8 cellular contexts compared by ENCODE assay signal in genomic region chr10:15585303-15585715, GRCh38.
A peak's percentile ranks its signal among the peaks of the same experiment; 100 is the strongest.
DNase-seq lines count a peak whose midpoint lies in the region; ATAC-seq, FAIRE-seq and TF ChIP-seq lines count a peak whose summit lies in the region.

No MANE protein-coding gene starts in this region.

- peak; percentile 93 for TF ChIP-seq CTCF in D721Med (IDR thresholded peaks at IDR 0.05; ENCODE audit: insufficient read depth, missing control alignments)
- peak; percentile 94 for TF ChIP-seq CTCF in OCI-LY7 (conservative IDR thresholded peaks at IDR 0.05; ENCODE audit: low read length)
- peak; percentile 72 to 81 (median 80) for TF ChIP-seq CTCF in ascending aorta (IDR thresholded peaks at IDR 0.05)

- H3K27ac ChIP-seq in OCI-LY7 (ENCODE audit: low read depth, low read length, poor library complexity, severe bottlenecking) (no peak overlapping the region), ascending aorta (peak overlapping the region in 1 of 2 donors; percentile 31)

- POLR2A ChIA-PET in OCI-LY7 (lab: Charles Lee), result interaction anchor here (0.6 kb wide), 1 partner anchor 207 kb away, joined by 4 read pairs; no protein-coding TSS in a partner anchor

- no peaks in the 10 kb centered on the region for H3K9me3 ChIP-seq in OCI-LY7 (ENCODE audit: low read length)
- no peaks in the 10 kb centered on the region for H3K9me3 ChIP-seq in ascending aorta

- no peak overlapping the region for H3K4me3 ChIP-seq in OCI-LY7 (ENCODE audit: low read depth, low read length, poor library complexity, severe bottlenecking)
- H3K4me3 ChIP-seq in ascending aorta, result no peak overlapping the region

- peak; percentile 6 for FAIRE-seq in D721Med (lab: Jason Lieb, UNC)

- H3K79me2 ChIP-seq in OCI-LY7 (ENCODE audit: insufficient read depth, low read depth, low read length), result no peaks in the 10 kb centered on the region

- BruUV-seq in OCI-LY7 (replicated peaks; lab: Mats Ljungman, UMichigan), result no TSS peak

- no peaks in the 10 kb centered on the region for H4K20me1 ChIP-seq in OCI-LY7 (ENCODE audit: insufficient read depth, low read length)

- no peak overlapping the region for H3K4me2 ChIP-seq in OCI-LY7 (ENCODE audit: low read length)

- H3K27me3 ChIP-seq in ascending aorta, result no peaks in the 10 kb centered on the region

- intact Hi-C loops in OCI-LY7 (cut with micrococcal nuclease; ENCODE audit: unreplicated experiment), result loop anchor here (2.0 kb wide), 1 partner anchor 239 kb away; no protein-coding TSS in a partner anchor
- intact Hi-C loops in ascending aorta (cut with DNase I), result loop anchor here (5.0 to 10.0 kb wide), 3 partner anchors 67 to 239 kb away; partner anchors contain the start of gene ITGA8

- H3K4me1 ChIP-seq in OCI-LY7 (ENCODE audit: insufficient read depth, low read length, poor library complexity, severe bottlenecking) (no peaks in the 10 kb centered on the region), ascending aorta (peaks cover 0 to 3% of the 10 kb centered on the region in 2 donors)

- H2AFZ ChIP-seq in OCI-LY7 (ENCODE audit: low read length), result no peak overlapping the region

- peak; percentile 81 for ATAC-seq in GM18909 (IDR thresholded peaks at IDR 0.05; ENCODE audit: poor library complexity, unreplicated experiment)
- ATAC-seq in HG03196 (IDR thresholded peaks at IDR 0.05; ENCODE audit: unreplicated experiment), result peak; percentile 73

- H3K9me2 ChIP-seq in OCI-LY7 (ENCODE audit: insufficient read depth, low read length), result no peaks in the 10 kb centered on the region

- H3K36me3 ChIP-seq in OCI-LY7 (ENCODE audit: insufficient read depth, low read length) (no peaks in the 10 kb centered on the region), ascending aorta (peaks cover 40 to 62% of the 10 kb centered on the region in 2 donors)

- CTCF ChIA-PET in OCI-LY7 (lab: Charles Lee; ENCODE audit: unreplicated experiment), result interaction anchor here (0.5 kb wide), 1 partner anchor 41 kb away, joined by 3 read pairs; no protein-coding TSS in a partner anchor

- DNase-seq in D721Med (ENCODE audit: insufficient read length, low spot score) (peak; percentile 22), OCI-LY7 (ENCODE audit: low spot score) (peak; percentile 57), ascending aorta (ENCODE audit: low spot score in 2 of 2) (peak in 1 of 2 donors; percentile 84), iPS-NIHi7 (ENCODE audit: extremely low spot score) (peak; percentile 88), NCI-H345 (lab: John Stamatoyannopoulos, UW) (no peak)
- DNase-seq in stimulated activated CD4-positive, alpha-beta T cell treated with anti-CD3 and anti-CD28 coated beads, Interleukin-4, amount 100 ng/mL, for 24 hours, result peak; percentile 30
